Comparison of ENCODE assay signal across 8 cellular contexts in the genomic region with DNA sequence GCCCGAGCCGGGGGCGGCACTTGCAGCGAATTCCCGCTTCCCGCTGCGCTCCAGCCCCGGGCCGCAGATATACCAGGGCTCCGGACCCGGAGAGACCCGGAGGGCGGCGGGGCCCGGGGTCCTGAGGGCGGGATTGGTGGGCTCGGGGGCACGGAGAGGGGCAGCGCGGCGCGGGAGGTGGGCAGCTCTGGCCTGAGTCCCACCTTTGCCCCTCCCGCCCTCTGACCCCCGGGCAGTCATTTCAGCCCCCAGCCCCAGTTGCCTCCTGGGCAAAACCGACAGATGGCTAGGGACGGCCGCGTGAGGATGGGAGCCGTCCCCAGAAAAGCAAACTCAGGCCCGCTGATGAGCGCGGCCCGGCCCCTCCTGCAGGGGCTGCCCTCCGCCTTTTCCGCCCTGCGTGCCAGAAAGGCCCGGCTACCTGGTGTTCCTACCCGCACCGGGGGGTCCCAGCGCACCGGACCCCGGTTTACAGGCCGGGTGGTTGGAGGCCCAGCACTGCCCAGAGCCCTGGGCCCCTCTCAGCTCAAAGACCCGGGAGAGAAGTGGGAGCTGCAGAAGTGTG. TPM values are rescaled to one million over a fixed set of nuclear protein-coding genes. Genes with fewer than 3 reads are reported as not detected.
DNase-seq lines count a peak whose midpoint lies in the region; ATAC-seq and TF ChIP-seq lines count a peak whose summit lies in the region.

No MANE protein-coding gene starts in this region.

- ATAC-seq in HG02678 (IDR thresholded peaks at IDR 0.05; ENCODE audit: unreplicated experiment), result no peak

- peaks cover 39% of the 10 kb centered on the region for H3K36me3 ChIP-seq in SJSA1

- peaks cover 11% of the 10 kb centered on the region for H3K4me1 Mint-ChIP-seq in progenitor cell of endocrine pancreas (ENCODE audit: low read depth)

- no peaks in the 10 kb centered on the region for H3K9me3 ChIP-seq in SJSA1 (replicated peaks)

- H3K27me3 ChIP-seq in SJSA1 (replicated peaks), result no peaks in the 10 kb centered on the region

- no peak overlapping the region for H3K27ac Mint-ChIP-seq in progenitor cell of endocrine pancreas

- TF ChIP-seq CTCF in GM12875 (IDR thresholded peaks at IDR 0.05; ENCODE audit: borderline replicate concordance, insufficient read depth, low read depth, low read length) (no peak), fibroblast of the aortic adventitia (IDR thresholded peaks at IDR 0.05; ENCODE audit: insufficient read depth, low read length) (no peak), progenitor cell of endocrine pancreas (IDR thresholded peaks at IDR 0.05; ENCODE audit: unreplicated experiment) (no peak)

- H3K4me3 Mint-ChIP-seq in progenitor cell of endocrine pancreas (ENCODE audit: low read depth), result peak overlapping the region; percentile 74

- H3K27ac ChIP-seq in SJSA1, result peak overlapping the region; percentile 80

- no peaks in the 10 kb centered on the region for H3K9me3 Mint-ChIP-seq in progenitor cell of endocrine pancreas (ENCODE audit: low read depth)

- peaks cover 56% of the 10 kb centered on the region for H3K4me1 ChIP-seq in SJSA1 (replicated peaks)

- H3K4me3 ChIP-seq in GM12875 (ENCODE audit: low read depth, low read length) (peak overlapping the region; percentile 85), SJSA1 (peak overlapping the region; percentile 79), fibroblast of the aortic adventitia (ENCODE audit: low read depth, low read length) (peak overlapping the region; percentile 84)

- DNase-seq in SJSA1 (ENCODE audit: low read depth in 1 of 2, low spot score in 2 of 2), result no peak
- DNase-seq in fibroblast of the aortic adventitia (ENCODE audit: low read depth), result no peak
- DNase-seq in progenitor cell of endocrine pancreas (ENCODE audit: low spot score, unreplicated experiment), result no peak
- no peak for DNase-seq in RPMI8226
- DNase-seq in NCI-H128 (lab: John Stamatoyannopoulos, UW; ENCODE audit: unreplicated experiment), result no peak
- DNase-seq in activated CD4-positive, CD25-positive, alpha-beta regulatory T cell (lab: John Stamatoyannopoulos, UW), result no peak

- no peaks in the 10 kb centered on the region for H3K36me3 Mint-ChIP-seq in progenitor cell of endocrine pancreas (ENCODE audit: insufficient read depth)

- H3K27me3 Mint-ChIP-seq in progenitor cell of endocrine pancreas, result peaks cover 28% of the 10 kb centered on the region

RNA-seq across cellular contexts. Expression of gene RBM17, which starts 56.7 kb away (rescaled TPM):
- 39.7 and 54.1 TPM in 2 replicates for total RNA-seq in SJSA1 (2014; rRNA removed; shearing (Covaris generic))
- total RNA-seq in fibroblast of the aortic adventitia (ENCODE audit: low replicate concordance) (41.8 and 68.9 TPM in 2 replicates), progenitor cell of endocrine pancreas (122 and 138 TPM in 2 replicates)

RNA-seq across cellular contexts. Expression of gene PFKFB3, which starts 57.2 kb away (rescaled TPM):
- 15.6 and 21.8 TPM in 2 replicates for total RNA-seq in SJSA1 (2014; rRNA removed; shearing (Covaris generic))
- 9.4 and 23.0 TPM in 2 replicates for total RNA-seq in fibroblast of the aortic adventitia (ENCODE audit: low replicate concordance)
- 63.9 and 64.5 TPM in 2 replicates for total RNA-seq in progenitor cell of endocrine pancreas
